ENCODE assay signal across 19 cellular contexts in the genomic region with DNA sequence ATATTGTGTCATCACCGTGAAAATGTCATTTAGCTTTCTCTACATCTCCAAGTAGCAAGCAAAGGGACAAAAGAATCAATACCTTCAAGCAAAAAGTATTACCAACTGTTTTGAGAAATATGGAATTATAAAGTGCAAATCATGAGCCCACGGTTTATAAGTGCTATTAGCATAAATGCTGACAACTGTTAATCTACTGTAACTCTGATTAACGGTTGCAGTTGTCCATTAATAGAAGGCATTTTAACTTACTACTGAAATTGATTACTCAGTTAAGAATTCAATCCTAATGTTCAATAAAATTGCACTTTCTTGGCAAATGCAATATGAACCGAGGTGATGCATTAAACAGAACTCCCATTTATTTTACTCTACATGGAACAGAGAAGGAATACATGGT.
"Had no signal": no experiment of that assay in that cellular context is flagged by ENCODE, and none has a peak within 500 bp of the region (broad histone marks: within the 10 kb centered on the region; RNA-seq: fewer than 3 reads in every experiment).

No MANE protein-coding gene starts in this region.

- H3K27ac Mint-ChIP-seq: endodermal cell; naive thymus-derived CD4-positive, alpha-beta T cell; neural progenitor cell; stimulated activated naive B cell treated with anti-CD40 and anti-IgM and Interleukin-4, amounts not matched to agents 10 μg/mL and 1 μg/mL and 100 μg/mL, for 72 hours; stimulated activated naive CD8-positive, alpha-beta T cell treated with anti-CD3 and anti-CD28 coated beads, Interleukin-15, amount 100 ng/mL, for 72 hours had no signal

- H3K36me3 ChIP-seq: pancreas, prostate gland, right lobe of liver had no signal

- H3K4me3 Mint-ChIP-seq: endodermal cell; naive thymus-derived CD4-positive, alpha-beta T cell; neural progenitor cell; stimulated activated naive B cell treated with anti-CD40 and anti-IgM and Interleukin-4, amounts not matched to agents 10 μg/mL and 1 μg/mL and 100 μg/mL, for 72 hours; stimulated activated naive CD8-positive, alpha-beta T cell treated with anti-CD3 and anti-CD28 coated beads, Interleukin-15, amount 100 ng/mL, for 72 hours had no signal

- ATAC-seq: foreskin keratinocyte; left ventricle myocardium superior; naive thymus-derived CD4-positive, alpha-beta T cell; pancreas; right lobe of liver; stimulated activated naive B cell treated with anti-CD40 and anti-IgM and Interleukin-4, amounts not matched to agents 10 μg/mL and 1 μg/mL and 100 μg/mL, for 72 hours; stimulated activated naive CD8-positive, alpha-beta T cell treated with anti-CD3 and anti-CD28 coated beads, Interleukin-15, amount 100 ng/mL, for 72 hours had no signal

- H3K4me3 ChIP-seq: coronary artery, lung, neural progenitor cell, pancreas, prostate gland, right lobe of liver, testis, tibial nerve had no signal

- H3K9me3 ChIP-seq: pancreas, prostate gland, right lobe of liver, testis had no signal

- H2AFZ ChIP-seq: neural progenitor cell had no signal

- FAIRE-seq: pancreas had no signal

- H3K4me1 Mint-ChIP-seq: stimulated activated naive B cell treated with anti-CD40 and anti-IgM and Interleukin-4, amounts not matched to agents 10 μg/mL and 1 μg/mL and 100 μg/mL, for 72 hours; stimulated activated naive CD8-positive, alpha-beta T cell treated with anti-CD3 and anti-CD28 coated beads, Interleukin-15, amount 100 ng/mL, for 72 hours had no signal

- DNase-seq: effector CD4-positive, alpha-beta T cell; endodermal cell; erythroblast; foreskin keratinocyte; left ventricle myocardium superior; mesenchymal stem cell; naive thymus-derived CD4-positive, alpha-beta T cell; occipital lobe; pancreas; right lobe of liver; stimulated activated CD4-positive, alpha-beta T cell treated with anti-CD3 and anti-CD28 coated beads, Interleukin-4, amount 100 ng/mL, for 24 hours; stimulated activated naive B cell treated with anti-CD40 and anti-IgM and Interleukin-4, amounts not matched to agents 10 μg/mL and 1 μg/mL and 100 μg/mL, for 72 hours; stimulated activated naive CD8-positive, alpha-beta T cell treated with anti-CD3 and anti-CD28 coated beads, Interleukin-15, amount 100 ng/mL, for 72 hours; testis had no signal

- H3K27me3 ChIP-seq: foreskin keratinocyte, neural progenitor cell, pancreas, right lobe of liver, testis, tibial nerve had no signal

- H3K4me1 ChIP-seq: foreskin keratinocyte, neural progenitor cell, right lobe of liver had no signal

- H3K27ac ChIP-seq: coronary artery, foreskin keratinocyte, neural progenitor cell, pancreas, prostate gland, right lobe of liver, testis, tibial nerve had no signal

- H3K36me3 Mint-ChIP-seq: stimulated activated naive B cell treated with anti-CD40 and anti-IgM and Interleukin-4, amounts not matched to agents 10 μg/mL and 1 μg/mL and 100 μg/mL, for 72 hours had no signal

- H3K4me2 ChIP-seq: neural progenitor cell had no signal
